21 cellular contexts compared by ENCODE assay signal in genomic region chr12:4943938-4944284, GRCh38. TPM values are rescaled to one million over a fixed set of nuclear protein-coding genes. Genes with fewer than 3 reads are reported as not detected.
DNase-seq lines count a peak whose midpoint lies in the region; ATAC-seq lines count a peak whose summit lies in the region.
"Had no signal": no experiment of that assay in that cellular context is flagged by ENCODE, and none has a peak within 500 bp of the region (broad histone marks: within the 10 kb centered on the region; RNA-seq: fewer than 3 reads in every experiment).

No MANE protein-coding gene starts in this region.

- peak; percentile 38 for ATAC-seq in GM19395 (IDR thresholded peaks at IDR 0.05; ENCODE audit: unreplicated experiment)
- ATAC-seq in HG02642 (IDR thresholded peaks at IDR 0.05; ENCODE audit: poor library complexity, unreplicated experiment), result peak; percentile 42
- ATAC-seq in HG03175 (IDR thresholded peaks at IDR 0.05; ENCODE audit: unreplicated experiment), result peak; percentile 23
- peak; percentile 31 to 47 for ATAC-seq in stimulated activated naive B cell treated with anti-CD40 and anti-IgM and Interleukin-4, amounts not matched to agents 10 μg/mL and 1 μg/mL and 100 μg/mL, for 72 hours (replicated peaks)
- ATAC-seq in HG03039 (IDR thresholded peaks at IDR 0.05; ENCODE audit: unreplicated experiment), result no peak
- ATAC-seq in T-helper 17 cell, result no peak
- ATAC-seq: activated T-helper 17 cell treated with anti-CD3 and anti-CD28 coated beads, Interleukin-2, amount 50 U/mL, for 72 hours; Panc1; right lobe of liver had no signal

- peaks cover 13 to 16% of the 10 kb centered on the region in 2 donors for H3K4me1 Mint-ChIP-seq in stimulated activated naive B cell treated with anti-CD40 and anti-IgM and Interleukin-4, amounts not matched to agents 10 μg/mL and 1 μg/mL and 100 μg/mL, for 72 hours
- H3K4me1 Mint-ChIP-seq in T-helper 17 cell, result peaks cover 6% of the 10 kb centered on the region
- H3K4me1 Mint-ChIP-seq: activated CD4-positive, alpha-beta memory T cell treated with anti-CD3 and anti-CD28 coated beads, Interleukin-2, amount 10 ng/mL, durations not matched to agents 7 days and 5 days; activated T-helper 17 cell treated with anti-CD3 and anti-CD28 coated beads, Interleukin-2, amount 50 U/mL, for 72 hours had no signal

- H3K9me3 Mint-ChIP-seq in stimulated activated naive B cell treated with anti-CD40 and anti-IgM and Interleukin-4, amounts not matched to agents 10 μg/mL and 1 μg/mL and 100 μg/mL, for 72 hours, result no peaks in the 10 kb centered on the region
- H3K9me3 Mint-ChIP-seq: activated CD4-positive, alpha-beta memory T cell treated with anti-CD3 and anti-CD28 coated beads, Interleukin-2, amount 10 ng/mL, durations not matched to agents 7 days and 5 days; activated T-helper 17 cell treated with anti-CD3 and anti-CD28 coated beads, Interleukin-2, amount 50 U/mL, for 72 hours; IgD-negative memory B cell had no signal

- no peak for DNase-seq in stimulated activated naive B cell treated with anti-CD40 and anti-IgM and Interleukin-4, amounts not matched to agents 10 μg/mL and 1 μg/mL and 100 μg/mL, for 72 hours
- DNase-seq in mesenteric fat pad (ENCODE audit: low spot score) (no peak), T-helper 17 cell (no peak)
- DNase-seq: activated CD4-positive, alpha-beta memory T cell treated with anti-CD3 and anti-CD28 coated beads, Interleukin-2, amount 10 ng/mL, durations not matched to agents 7 days and 5 days; adrenal gland; central memory CD4-positive, alpha-beta T cell; effector memory CD4-positive, alpha-beta T cell; hippocampal formation; NCI-H748 treated with DMSO at 0.1 percent for 48 hours; occipital lobe; right lobe of liver; stimulated activated CD4-positive, alpha-beta T cell treated with anti-CD3 and anti-CD28 coated beads, Interleukin-2, amount 100 ng/mL, for 24 hours; SW 1271 had no signal

- peaks cover 3 to 11% of the 10 kb centered on the region in 2 donors for H3K27me3 Mint-ChIP-seq in stimulated activated naive B cell treated with anti-CD40 and anti-IgM and Interleukin-4, amounts not matched to agents 10 μg/mL and 1 μg/mL and 100 μg/mL, for 72 hours
- peaks cover 6% of the 10 kb centered on the region for H3K27me3 Mint-ChIP-seq in T-helper 17 cell

- no peak overlapping the region for H3K27ac Mint-ChIP-seq in stimulated activated naive B cell treated with anti-CD40 and anti-IgM and Interleukin-4, amounts not matched to agents 10 μg/mL and 1 μg/mL and 100 μg/mL, for 72 hours
- no peak overlapping the region for H3K27ac Mint-ChIP-seq in T-helper 17 cell
- H3K27ac Mint-ChIP-seq: activated CD4-positive, alpha-beta memory T cell treated with anti-CD3 and anti-CD28 coated beads, Interleukin-2, amount 10 ng/mL, durations not matched to agents 7 days and 5 days; activated T-helper 17 cell treated with anti-CD3 and anti-CD28 coated beads, Interleukin-2, amount 50 U/mL, for 72 hours had no signal

- H3K4me3 Mint-ChIP-seq in stimulated activated naive B cell treated with anti-CD40 and anti-IgM and Interleukin-4, amounts not matched to agents 10 μg/mL and 1 μg/mL and 100 μg/mL, for 72 hours, result no peak overlapping the region
- H3K4me3 Mint-ChIP-seq in T-helper 17 cell, result no peak overlapping the region
- H3K4me3 Mint-ChIP-seq: activated CD4-positive, alpha-beta memory T cell treated with anti-CD3 and anti-CD28 coated beads, Interleukin-2, amount 10 ng/mL, durations not matched to agents 7 days and 5 days; activated T-helper 17 cell treated with anti-CD3 and anti-CD28 coated beads, Interleukin-2, amount 50 U/mL, for 72 hours; IgD-negative memory B cell had no signal

- no peaks in the 10 kb centered on the region for H3K9me3 ChIP-seq in T-helper 17 cell (ENCODE audit: control insufficient read depth, low read length, poor library complexity, severe bottlenecking)
- H3K9me3 ChIP-seq: adrenal gland, right lobe of liver, thoracic aorta had no signal

- H3K36me3 Mint-ChIP-seq in stimulated activated naive B cell treated with anti-CD40 and anti-IgM and Interleukin-4, amounts not matched to agents 10 μg/mL and 1 μg/mL and 100 μg/mL, for 72 hours, result no peaks in the 10 kb centered on the region
- no peaks in the 10 kb centered on the region for H3K36me3 Mint-ChIP-seq in T-helper 17 cell (ENCODE audit: low read depth)

RNA-seq across cellular contexts. Expression of gene KCNA1, which starts 34.2 kb away (rescaled TPM):
- total RNA-seq in mesenteric fat pad (0.19 TPM), T-helper 17 cell (not detected)
- total RNA-seq: activated CD4-positive, alpha-beta memory T cell treated with anti-CD3 and anti-CD28 coated beads, Interleukin-2, amount 10 ng/mL, durations not matched to agents 7 days and 5 days; activated T-helper 17 cell treated with anti-CD3 and anti-CD28 coated beads, Interleukin-2, amount 50 U/mL, for 72 hours; adrenal gland; right lobe of liver had no signal

Comparison
In these comparisons a context has a peak if more than half of its experiments do, and no peak if none do; other contexts are left out.
1. ATAC-seq: peak in GM19395 (single experiment), HG02642 (single experiment), HG03175 (single experiment) and stimulated activated naive B cell treated with anti-CD40 and anti-IgM and Interleukin-4, amounts not matched to agents 10 μg/mL and 1 μg/mL and 100 μg/mL, for 72 hours (2 of 2); none in HG03039 (single experiment) and T-helper 17 cell (single experiment).